1 cellular context compared by ENCODE assay signal in genomic region chr13:110455941-110456340, GRCh38.
A peak's percentile ranks its signal among the peaks of the same experiment; 100 is the strongest.
TF ChIP-seq lines count a peak whose summit lies in the region.

No MANE protein-coding gene starts in this region.

TF ChIP-seq in HepG2, 621 proteins besides CTCF, POLR2A, EP300 and RAD21 (continued from another document and continues in another):
- TF ChIP-seq DZIP1 (CRISPR knock-in tag; IDR thresholded peaks at IDR 0.05), result no peak
- TF ChIP-seq JUNB (CRISPR knock-in tag; IDR thresholded peaks at IDR 0.05; ENCODE audit: borderline replicate concordance), result no peak
- TF ChIP-seq DPF2 (CRISPR knock-in tag; IDR thresholded peaks at IDR 0.05; ENCODE audit: borderline replicate concordance, low read depth), result no peak
- TF ChIP-seq PREB (CRISPR knock-in tag; IDR thresholded peaks at IDR 0.05), result no peak
- no peak for TF ChIP-seq RBM39 (IDR thresholded peaks at IDR 0.05; ENCODE audit: low read depth, low read length, poor library complexity, severe bottlenecking)
- TF ChIP-seq ZNF704 (CRISPR knock-in tag; IDR thresholded peaks at IDR 0.05; ENCODE audit: borderline replicate concordance), result no peak
- no peak for TF ChIP-seq TRIM24 (CRISPR knock-in tag; IDR thresholded peaks at IDR 0.05)
- no peak for TF ChIP-seq SPEN (CRISPR knock-in tag; IDR thresholded peaks at IDR 0.05; ENCODE audit: low read depth)
- no peak for TF ChIP-seq ATF5 (CRISPR knock-in tag; IDR thresholded peaks at IDR 0.05; ENCODE audit: low read depth)
- no peak for TF ChIP-seq CC2D1A (CRISPR knock-in tag; IDR thresholded peaks at IDR 0.05)
- TF ChIP-seq EED (CRISPR knock-in tag; IDR thresholded peaks at IDR 0.05), result no peak
- TF ChIP-seq POGK (CRISPR knock-in tag; conservative IDR thresholded peaks at IDR 0.05), result no peak
- TF ChIP-seq HMGXB3 (CRISPR knock-in tag; IDR thresholded peaks at IDR 0.05; ENCODE audit: borderline replicate concordance), result no peak
- no peak for TF ChIP-seq FOXM1 (CRISPR knock-in tag; IDR thresholded peaks at IDR 0.05)
- no peak for TF ChIP-seq ELK4 (CRISPR knock-in tag; IDR thresholded peaks at IDR 0.05; ENCODE audit: borderline replicate concordance)
- TF ChIP-seq ZBTB33 (CRISPR knock-in tag; IDR thresholded peaks at IDR 0.05), result peak; percentile 69; the same call in 1 of the 2 replicates
- no peak for TF ChIP-seq ZNF564 (CRISPR knock-in tag; IDR thresholded peaks at IDR 0.05)
- no peak for TF ChIP-seq ZFP37 (CRISPR knock-in tag; IDR thresholded peaks at IDR 0.05; ENCODE audit: borderline replicate concordance)
- TF ChIP-seq DR1 (CRISPR knock-in tag; IDR thresholded peaks at IDR 0.05), result no peak
- TF ChIP-seq ZNF124 (CRISPR knock-in tag; IDR thresholded peaks at IDR 0.05), result no peak
- no peak for TF ChIP-seq ZNF274 (CRISPR knock-in tag; IDR thresholded peaks at IDR 0.05)
- no peak for TF ChIP-seq DNMT3B (CRISPR knock-in tag; conservative IDR thresholded peaks at IDR 0.05)
- TF ChIP-seq BRF2 (CRISPR knock-in tag; IDR thresholded peaks at IDR 0.05), result no peak
- TF ChIP-seq IRF1 (CRISPR knock-in tag; IDR thresholded peaks at IDR 0.05; ENCODE audit: low read depth), result no peak
- TF ChIP-seq TCF7 (IDR thresholded peaks at IDR 0.05; ENCODE audit: low read depth), result no peak
- no peak for TF ChIP-seq ATF7 (IDR thresholded peaks at IDR 0.05)
- TF ChIP-seq ATF7 (CRISPR knock-in tag; IDR thresholded peaks at IDR 0.05), result no peak
- TF ChIP-seq RXRA (CRISPR knock-in tag; IDR thresholded peaks at IDR 0.05), result no peak
- peak; percentile 63; the same call in 1 of the 2 replicates for TF ChIP-seq ERF (CRISPR knock-in tag; IDR thresholded peaks at IDR 0.05)
- TF ChIP-seq TBX2 (CRISPR knock-in tag; IDR thresholded peaks at IDR 0.05; ENCODE audit: borderline replicate concordance), result no peak
- no peak for TF ChIP-seq ISL2 (CRISPR knock-in tag; IDR thresholded peaks at IDR 0.05)
- TF ChIP-seq ZNF619 (CRISPR knock-in tag; IDR thresholded peaks at IDR 0.05), result no peak
- TF ChIP-seq ZNF468 (CRISPR knock-in tag; IDR thresholded peaks at IDR 0.05), result no peak
- no peak for TF ChIP-seq TSC22D2 (CRISPR knock-in tag; IDR thresholded peaks at IDR 0.05; ENCODE audit: borderline replicate concordance)
- no peak for TF ChIP-seq ZBTB8A (CRISPR knock-in tag; IDR thresholded peaks at IDR 0.05; ENCODE audit: borderline replicate concordance, low read depth)
- no peak for TF ChIP-seq ZSCAN25 (CRISPR knock-in tag; IDR thresholded peaks at IDR 0.05)
- no peak for TF ChIP-seq ZFP36 (IDR thresholded peaks at IDR 0.05; ENCODE audit: borderline replicate concordance, low read depth, low read length, partially characterized antibody)
- TF ChIP-seq ETS1 (CRISPR knock-in tag; IDR thresholded peaks at IDR 0.05), result no peak
- no peak for TF ChIP-seq SUZ12 (IDR thresholded peaks at IDR 0.05; ENCODE audit: low read depth, low read length)
- no peak for TF ChIP-seq FOXK1 (CRISPR knock-in tag; IDR thresholded peaks at IDR 0.05; ENCODE audit: borderline replicate concordance, low read depth)
- TF ChIP-seq ZNF703 (CRISPR knock-in tag; IDR thresholded peaks at IDR 0.05; ENCODE audit: borderline replicate concordance), result no peak
- no peak for TF ChIP-seq ZNF275 (CRISPR knock-in tag; IDR thresholded peaks at IDR 0.05; ENCODE audit: borderline replicate concordance)
- TF ChIP-seq ZNF557 (CRISPR knock-in tag; IDR thresholded peaks at IDR 0.05), result no peak
- no peak for TF ChIP-seq TP53 (CRISPR knock-in tag; conservative IDR thresholded peaks at IDR 0.05)
- TF ChIP-seq ZNF616 (CRISPR knock-in tag; IDR thresholded peaks at IDR 0.05; ENCODE audit: low read depth), result no peak
- TF ChIP-seq ZNF605 (CRISPR knock-in tag; IDR thresholded peaks at IDR 0.05), result peak; percentile 36; the same call in 1 of the 2 replicates
- no peak for TF ChIP-seq FOXC1 (CRISPR knock-in tag; IDR thresholded peaks at IDR 0.05; ENCODE audit: borderline replicate concordance)
